14 cellular contexts compared by ENCODE assay signal in genomic region chr7:17492437-17492836, GRCh38.
DNase-seq lines count a peak whose midpoint lies in the region; ATAC-seq and TF ChIP-seq lines count a peak whose summit lies in the region.
"Had no signal": no experiment of that assay in that cellular context is flagged by ENCODE, and none has a peak within 500 bp of the region (broad histone marks: within the 10 kb centered on the region; RNA-seq: fewer than 3 reads in every experiment).

No MANE protein-coding gene starts in this region.

- TF ChIP-seq EP300 in ovary (IDR thresholded peaks at IDR 0.05): no peak

- no peak overlapping the region for H3K4me3 ChIP-seq in breast epithelium
- no peak overlapping the region for H3K4me3 ChIP-seq in ovary
- H3K4me3 ChIP-seq: SJCRH30 had no signal

- no peak overlapping the region for H3K27ac Mint-ChIP-seq in MCF 10A (ENCODE audit: low read depth, unreplicated experiment)
- H3K27ac Mint-ChIP-seq: CD8-positive, alpha-beta memory T cell had no signal

- 92 to 94% (median 93%) methylated on average over 4 of the region's 4 CpGs for WGBS in ovary, 3 donors

- H3K9me3 Mint-ChIP-seq in MCF 10A (ENCODE audit: unreplicated experiment): no peaks in the 10 kb centered on the region
- H3K9me3 Mint-ChIP-seq: activated T-cell treated with anti-CD3 and anti-CD28 coated beads, Interleukin-2, amount 50 U/mL, for 4 hours; CD8-positive, alpha-beta memory T cell; neural crest cell had no signal

- H3K36me3 ChIP-seq in breast epithelium (no peaks in the 10 kb centered on the region), ovary (no peaks in the 10 kb centered on the region)
- H3K36me3 ChIP-seq: SJCRH30 had no signal

- no peaks in the 10 kb centered on the region for H3K36me3 Mint-ChIP-seq in MCF 10A (ENCODE audit: insufficient read depth, unreplicated experiment)
- H3K36me3 Mint-ChIP-seq: CD8-positive, alpha-beta memory T cell had no signal

- peak overlapping the region in 1 of 2 donors; percentile 23 for H3K27ac ChIP-seq in breast epithelium
- no peak overlapping the region for H3K27ac ChIP-seq in ovary
- H3K27ac ChIP-seq: SJCRH30 had no signal

- H3K27me3 Mint-ChIP-seq in MCF 10A (ENCODE audit: insufficient read depth, unreplicated experiment): no peaks in the 10 kb centered on the region
- H3K27me3 Mint-ChIP-seq: CD8-positive, alpha-beta memory T cell had no signal

- DNase-seq in MCF 10A (ENCODE audit: unreplicated experiment) (peak; percentile 35), breast epithelium (ENCODE audit: low spot score in 2 of 2) (no peak), ovary (no peak), RKO (ENCODE audit: low spot score) (no peak), hypothalamus (lab: John Stamatoyannopoulos, UW) (no peak), dedifferentiated amniotic fluid mesenchymal stem cell (ENCODE audit: extremely low spot score) (no peak)
- DNase-seq: activated CD4-positive, alpha-beta T cell treated with anti-CD3 and anti-CD28 coated beads for 48 hours; activated T-cell treated with anti-CD3 and anti-CD28 coated beads, Interleukin-2, amount 50 U/mL, for 4 hours; CD8-positive, alpha-beta memory T cell; NCI-H1092 treated with DMSO at 0.1 percent for 48 hours; SJCRH30 had no signal

- no peaks in the 10 kb centered on the region for H3K9me3 ChIP-seq in breast epithelium
- no peaks in the 10 kb centered on the region for H3K9me3 ChIP-seq in ovary
- H3K9me3 ChIP-seq: SJCRH30 had no signal

- H3K4me3 Mint-ChIP-seq in MCF 10A (ENCODE audit: unreplicated experiment): no peak overlapping the region
- H3K4me3 Mint-ChIP-seq: activated T-cell treated with anti-CD3 and anti-CD28 coated beads, Interleukin-2, amount 50 U/mL, for 4 hours; CD8-positive, alpha-beta memory T cell; neural crest cell had no signal

- H3K4me1 ChIP-seq in breast epithelium: no peaks in the 10 kb centered on the region
- H3K4me1 ChIP-seq in ovary (ENCODE audit: insufficient read depth): no peaks in the 10 kb centered on the region
- H3K4me1 ChIP-seq: SJCRH30 had no signal

- POLR2A ChIA-PET in MCF 10A (lab: Yijun Ruan, JAX): interaction anchor here (0.7 to 1.3 kb wide), 3 partner anchors 32 to 187 kb away, joined by 3 to 4 read pairs (median 3); no protein-coding TSS in a partner anchor

- TF ChIP-seq POLR2A in breast epithelium (IDR thresholded peaks at IDR 0.05) (no peak), ovary (IDR thresholded peaks at IDR 0.05) (no peak)

- H3K27me3 ChIP-seq in breast epithelium (no peaks in the 10 kb centered on the region), ovary (no peaks in the 10 kb centered on the region)

- TF ChIP-seq CTCF in MCF 10A (IDR thresholded peaks at IDR 0.05; ENCODE audit: unreplicated experiment) (no peak), breast epithelium (IDR thresholded peaks at IDR 0.05) (no peak), ovary (IDR thresholded peaks at IDR 0.05) (no peak)

- peaks cover 26% of the 10 kb centered on the region for H3K4me1 Mint-ChIP-seq in MCF 10A (ENCODE audit: insufficient read depth, unreplicated experiment)
- H3K4me1 Mint-ChIP-seq: CD8-positive, alpha-beta memory T cell; neural crest cell had no signal

- CTCF ChIA-PET in MCF 10A (lab: Yijun Ruan, JAX): interaction anchor here (0.6 to 1.1 kb wide), 3 partner anchors 22 to 143 kb away, joined by 3 to 5 read pairs (median 5); no protein-coding TSS in a partner anchor

- intact Hi-C loops in MCF 10A (cut with micrococcal nuclease): loop anchor here (10.0 kb wide), 1 partner anchor 88 kb away; no protein-coding TSS in a partner anchor
- intact Hi-C loops in breast epithelium (cut with DNase I; ENCODE audit: low total_unique reads): no loop called here
- intact Hi-C loops in ovary (cut with DNase I): no loop called here

- BruUV-seq in MCF 10A (replicated peaks; lab: Mats Ljungman, UMichigan): no TSS peak

- ATAC-seq in GM21723 (IDR thresholded peaks at IDR 0.05; ENCODE audit: unreplicated experiment) (peak; percentile 74), HG03521 (IDR thresholded peaks at IDR 0.05; ENCODE audit: unreplicated experiment) (peak; percentile 71)
